1 cellular context compared by ENCODE assay signal in the genomic region with DNA sequence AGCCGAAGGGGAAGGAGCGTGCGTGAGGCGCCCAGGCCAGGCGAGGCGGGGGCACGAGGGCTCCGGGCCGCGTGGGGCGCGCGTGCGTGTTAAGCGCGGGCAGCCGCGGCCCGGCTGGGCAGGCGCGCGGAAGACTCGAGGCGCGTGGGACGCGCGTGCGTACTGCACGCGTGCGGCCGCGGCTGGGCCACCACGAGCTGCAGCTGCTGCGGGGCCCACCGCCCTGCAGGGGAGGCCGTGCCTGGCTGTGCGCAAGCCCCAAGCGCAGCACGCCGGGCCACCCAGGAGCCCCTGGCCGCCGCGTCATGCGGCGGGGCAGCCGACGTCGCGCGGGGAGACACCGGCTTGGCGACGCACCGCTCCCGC.
TF ChIP-seq lines count a peak whose summit lies in the region.

No MANE protein-coding gene starts in this region.

TF ChIP-seq in HepG2, 621 proteins besides CTCF, POLR2A, EP300 and RAD21 (continued from another document):
- TF ChIP-seq, protein P1, sequence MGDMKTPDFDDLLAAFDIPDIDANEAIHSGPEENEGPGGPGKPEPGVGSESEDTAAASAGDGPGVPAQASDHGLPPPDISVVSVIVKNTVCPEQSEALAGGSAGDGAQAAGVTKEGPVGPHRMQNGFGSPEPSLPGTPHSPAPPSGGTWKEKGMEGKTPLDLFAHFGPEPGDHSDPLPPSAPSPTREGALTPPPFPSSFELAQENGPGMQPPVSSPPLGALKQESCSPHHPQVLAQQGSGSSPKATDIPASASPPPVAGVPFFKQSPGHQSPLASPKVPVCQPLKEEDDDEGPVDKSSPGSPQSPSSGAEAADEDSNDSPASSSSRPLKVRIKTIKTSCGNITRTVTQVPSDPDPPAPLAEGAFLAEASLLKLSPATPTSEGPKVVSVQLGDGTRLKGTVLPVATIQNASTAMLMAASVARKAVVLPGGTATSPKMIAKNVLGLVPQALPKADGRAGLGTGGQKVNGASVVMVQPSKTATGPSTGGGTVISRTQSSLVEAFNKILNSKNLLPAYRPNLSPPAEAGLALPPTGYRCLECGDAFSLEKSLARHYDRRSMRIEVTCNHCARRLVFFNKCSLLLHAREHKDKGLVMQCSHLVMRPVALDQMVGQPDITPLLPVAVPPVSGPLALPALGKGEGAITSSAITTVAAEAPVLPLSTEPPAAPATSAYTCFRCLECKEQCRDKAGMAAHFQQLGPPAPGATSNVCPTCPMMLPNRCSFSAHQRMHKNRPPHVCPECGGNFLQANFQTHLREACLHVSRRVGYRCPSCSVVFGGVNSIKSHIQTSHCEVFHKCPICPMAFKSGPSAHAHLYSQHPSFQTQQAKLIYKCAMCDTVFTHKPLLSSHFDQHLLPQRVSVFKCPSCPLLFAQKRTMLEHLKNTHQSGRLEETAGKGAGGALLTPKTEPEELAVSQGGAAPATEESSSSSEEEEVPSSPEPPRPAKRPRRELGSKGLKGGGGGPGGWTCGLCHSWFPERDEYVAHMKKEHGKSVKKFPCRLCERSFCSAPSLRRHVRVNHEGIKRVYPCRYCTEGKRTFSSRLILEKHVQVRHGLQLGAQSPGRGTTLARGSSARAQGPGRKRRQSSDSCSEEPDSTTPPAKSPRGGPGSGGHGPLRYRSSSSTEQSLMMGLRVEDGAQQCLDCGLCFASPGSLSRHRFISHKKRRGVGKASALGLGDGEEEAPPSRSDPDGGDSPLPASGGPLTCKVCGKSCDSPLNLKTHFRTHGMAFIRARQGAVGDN (CRISPR knock-in tag; IDR thresholded peaks at IDR 0.05) = peak; percentile 28; the same call in 1 of the 2 replicates
- no peak for TF ChIP-seq ZNF263 (CRISPR knock-in tag; IDR thresholded peaks at IDR 0.05)
- 0 out of 2 replicates have a peak, but pooled peaks have one; percentile 33 for TF ChIP-seq ZNF253 (CRISPR knock-in tag; IDR thresholded peaks at IDR 0.05; ENCODE audit: borderline replicate concordance)
- TF ChIP-seq, protein P2, sequence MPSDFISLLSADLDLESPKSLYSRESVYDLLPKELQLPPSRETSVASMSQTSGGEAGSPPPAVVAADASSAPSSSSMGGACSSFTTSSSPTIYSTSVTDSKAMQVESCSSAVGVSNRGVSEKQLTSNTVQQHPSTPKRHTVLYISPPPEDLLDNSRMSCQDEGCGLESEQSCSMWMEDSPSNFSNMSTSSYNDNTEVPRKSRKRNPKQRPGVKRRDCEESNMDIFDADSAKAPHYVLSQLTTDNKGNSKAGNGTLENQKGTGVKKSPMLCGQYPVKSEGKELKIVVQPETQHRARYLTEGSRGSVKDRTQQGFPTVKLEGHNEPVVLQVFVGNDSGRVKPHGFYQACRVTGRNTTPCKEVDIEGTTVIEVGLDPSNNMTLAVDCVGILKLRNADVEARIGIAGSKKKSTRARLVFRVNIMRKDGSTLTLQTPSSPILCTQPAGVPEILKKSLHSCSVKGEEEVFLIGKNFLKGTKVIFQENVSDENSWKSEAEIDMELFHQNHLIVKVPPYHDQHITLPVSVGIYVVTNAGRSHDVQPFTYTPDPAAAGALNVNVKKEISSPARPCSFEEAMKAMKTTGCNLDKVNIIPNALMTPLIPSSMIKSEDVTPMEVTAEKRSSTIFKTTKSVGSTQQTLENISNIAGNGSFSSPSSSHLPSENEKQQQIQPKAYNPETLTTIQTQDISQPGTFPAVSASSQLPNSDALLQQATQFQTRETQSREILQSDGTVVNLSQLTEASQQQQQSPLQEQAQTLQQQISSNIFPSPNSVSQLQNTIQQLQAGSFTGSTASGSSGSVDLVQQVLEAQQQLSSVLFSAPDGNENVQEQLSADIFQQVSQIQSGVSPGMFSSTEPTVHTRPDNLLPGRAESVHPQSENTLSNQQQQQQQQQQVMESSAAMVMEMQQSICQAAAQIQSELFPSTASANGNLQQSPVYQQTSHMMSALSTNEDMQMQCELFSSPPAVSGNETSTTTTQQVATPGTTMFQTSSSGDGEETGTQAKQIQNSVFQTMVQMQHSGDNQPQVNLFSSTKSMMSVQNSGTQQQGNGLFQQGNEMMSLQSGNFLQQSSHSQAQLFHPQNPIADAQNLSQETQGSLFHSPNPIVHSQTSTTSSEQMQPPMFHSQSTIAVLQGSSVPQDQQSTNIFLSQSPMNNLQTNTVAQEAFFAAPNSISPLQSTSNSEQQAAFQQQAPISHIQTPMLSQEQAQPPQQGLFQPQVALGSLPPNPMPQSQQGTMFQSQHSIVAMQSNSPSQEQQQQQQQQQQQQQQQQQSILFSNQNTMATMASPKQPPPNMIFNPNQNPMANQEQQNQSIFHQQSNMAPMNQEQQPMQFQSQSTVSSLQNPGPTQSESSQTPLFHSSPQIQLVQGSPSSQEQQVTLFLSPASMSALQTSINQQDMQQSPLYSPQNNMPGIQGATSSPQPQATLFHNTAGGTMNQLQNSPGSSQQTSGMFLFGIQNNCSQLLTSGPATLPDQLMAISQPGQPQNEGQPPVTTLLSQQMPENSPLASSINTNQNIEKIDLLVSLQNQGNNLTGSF (CRISPR knock-in tag; IDR thresholded peaks at IDR 0.05) = no peak; the same call in none of the 2 replicates
- TF ChIP-seq NFIC (IDR thresholded peaks at IDR 0.05; ENCODE audit: low read length) = no peak
- TF ChIP-seq, protein P3, sequence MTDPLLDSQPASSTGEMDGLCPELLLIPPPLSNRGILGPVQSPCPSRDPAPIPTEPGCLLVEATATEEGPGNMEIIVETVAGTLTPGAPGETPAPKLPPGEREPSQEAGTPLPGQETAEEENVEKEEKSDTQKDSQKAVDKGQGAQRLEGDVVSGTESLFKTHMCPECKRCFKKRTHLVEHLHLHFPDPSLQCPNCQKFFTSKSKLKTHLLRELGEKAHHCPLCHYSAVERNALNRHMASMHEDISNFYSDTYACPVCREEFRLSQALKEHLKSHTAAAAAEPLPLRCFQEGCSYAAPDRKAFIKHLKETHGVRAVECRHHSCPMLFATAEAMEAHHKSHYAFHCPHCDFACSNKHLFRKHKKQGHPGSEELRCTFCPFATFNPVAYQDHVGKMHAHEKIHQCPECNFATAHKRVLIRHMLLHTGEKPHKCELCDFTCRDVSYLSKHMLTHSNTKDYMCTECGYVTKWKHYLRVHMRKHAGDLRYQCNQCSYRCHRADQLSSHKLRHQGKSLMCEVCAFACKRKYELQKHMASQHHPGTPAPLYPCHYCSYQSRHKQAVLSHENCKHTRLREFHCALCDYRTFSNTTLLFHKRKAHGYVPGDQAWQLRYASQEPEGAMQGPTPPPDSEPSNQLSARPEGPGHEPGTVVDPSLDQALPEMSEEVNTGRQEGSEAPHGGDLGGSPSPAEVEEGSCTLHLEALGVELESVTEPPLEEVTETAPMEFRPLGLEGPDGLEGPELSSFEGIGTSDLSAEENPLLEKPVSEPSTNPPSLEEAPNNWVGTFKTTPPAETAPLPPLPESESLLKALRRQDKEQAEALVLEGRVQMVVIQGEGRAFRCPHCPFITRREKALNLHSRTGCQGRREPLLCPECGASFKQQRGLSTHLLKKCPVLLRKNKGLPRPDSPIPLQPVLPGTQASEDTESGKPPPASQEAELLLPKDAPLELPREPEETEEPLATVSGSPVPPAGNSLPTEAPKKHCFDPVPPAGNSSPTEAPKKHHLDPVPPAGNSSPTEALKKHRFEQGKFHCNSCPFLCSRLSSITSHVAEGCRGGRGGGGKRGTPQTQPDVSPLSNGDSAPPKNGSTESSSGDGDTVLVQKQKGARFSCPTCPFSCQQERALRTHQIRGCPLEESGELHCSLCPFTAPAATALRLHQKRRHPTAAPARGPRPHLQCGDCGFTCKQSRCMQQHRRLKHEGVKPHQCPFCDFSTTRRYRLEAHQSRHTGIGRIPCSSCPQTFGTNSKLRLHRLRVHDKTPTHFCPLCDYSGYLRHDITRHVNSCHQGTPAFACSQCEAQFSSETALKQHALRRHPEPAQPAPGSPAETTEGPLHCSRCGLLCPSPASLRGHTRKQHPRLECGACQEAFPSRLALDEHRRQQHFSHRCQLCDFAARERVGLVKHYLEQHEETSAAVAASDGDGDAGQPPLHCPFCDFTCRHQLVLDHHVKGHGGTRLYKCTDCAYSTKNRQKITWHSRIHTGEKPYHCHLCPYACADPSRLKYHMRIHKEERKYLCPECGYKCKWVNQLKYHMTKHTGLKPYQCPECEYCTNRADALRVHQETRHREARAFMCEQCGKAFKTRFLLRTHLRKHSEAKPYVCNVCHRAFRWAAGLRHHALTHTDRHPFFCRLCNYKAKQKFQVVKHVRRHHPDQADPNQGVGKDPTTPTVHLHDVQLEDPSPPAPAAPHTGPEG (CRISPR knock-in tag; IDR thresholded peaks at IDR 0.05) = peak; percentile 38; the same call in 1 of the 2 replicates
- TF ChIP-seq CBFB (CRISPR knock-in tag; IDR thresholded peaks at IDR 0.05) = no peak
- no peak for TF ChIP-seq NFKBIZ (CRISPR knock-in tag; IDR thresholded peaks at IDR 0.05)
- no peak for TF ChIP-seq ZSCAN29 (CRISPR knock-in tag; conservative IDR thresholded peaks at IDR 0.05)
- TF ChIP-seq MXI1 (IDR thresholded peaks at IDR 0.05; ENCODE audit: borderline replicate concordance, low read depth, low read length) = 0 out of 3 replicates have a peak, but pooled peaks have one; percentile 20
- TF ChIP-seq ZNF264 (CRISPR knock-in tag; IDR thresholded peaks at IDR 0.05) = 0 out of 2 replicates have a peak, but pooled peaks have one; percentile 20
- TF ChIP-seq, protein P4, sequence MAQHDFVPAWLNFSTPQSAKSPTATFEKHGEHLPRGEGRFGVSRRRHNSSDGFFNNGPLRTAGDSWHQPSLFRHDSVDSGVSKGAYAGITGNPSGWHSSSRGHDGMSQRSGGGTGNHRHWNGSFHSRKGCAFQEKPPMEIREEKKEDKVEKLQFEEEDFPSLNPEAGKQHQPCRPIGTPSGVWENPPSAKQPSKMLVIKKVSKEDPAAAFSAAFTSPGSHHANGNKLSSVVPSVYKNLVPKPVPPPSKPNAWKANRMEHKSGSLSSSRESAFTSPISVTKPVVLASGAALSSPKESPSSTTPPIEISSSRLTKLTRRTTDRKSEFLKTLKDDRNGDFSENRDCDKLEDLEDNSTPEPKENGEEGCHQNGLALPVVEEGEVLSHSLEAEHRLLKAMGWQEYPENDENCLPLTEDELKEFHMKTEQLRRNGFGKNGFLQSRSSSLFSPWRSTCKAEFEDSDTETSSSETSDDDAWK (CRISPR knock-in tag; IDR thresholded peaks at IDR 0.05) = no peak
- TF ChIP-seq ZNF329 (CRISPR knock-in tag; IDR thresholded peaks at IDR 0.05; ENCODE audit: low read depth) = peak; percentile 63; the same call in 1 of the 2 replicates
